13 cellular contexts compared by ENCODE assay signal in the genomic region with DNA sequence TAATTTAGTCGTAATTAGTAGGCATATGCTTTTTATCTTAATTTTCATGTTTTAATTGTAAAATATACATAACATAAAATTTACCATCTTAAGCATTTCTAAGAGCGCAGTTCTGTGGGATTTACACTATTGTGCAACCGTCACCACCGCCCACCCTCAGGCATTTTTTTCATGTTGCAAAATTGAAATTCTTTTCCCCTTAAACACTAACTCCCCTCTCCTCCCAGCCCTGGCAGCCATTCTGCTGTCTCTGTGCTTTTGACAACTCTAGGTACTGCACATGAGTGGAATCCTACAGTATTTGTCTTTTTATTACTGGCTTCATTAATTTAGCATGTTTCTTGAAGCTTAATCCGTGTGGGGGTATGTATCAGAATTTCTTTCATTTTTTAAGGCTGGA. TPM values are rescaled to one million over a fixed set of nuclear protein-coding genes. Genes with fewer than 3 reads are reported as not detected.
DNase-seq lines count a peak whose midpoint lies in the region; ATAC-seq and TF ChIP-seq lines count a peak whose summit lies in the region.
"Had no signal": no experiment of that assay in that cellular context is flagged by ENCODE, and none has a peak within 500 bp of the region (broad histone marks: within the 10 kb centered on the region; RNA-seq: fewer than 3 reads in every experiment).

No MANE protein-coding gene starts in this region.

- POLR2A ChIA-PET in PC-9 (lab: Charles Lee; ENCODE audit: unreplicated experiment) = no interaction called here

- no peaks in the 10 kb centered on the region for H3K9me3 Mint-ChIP-seq in endothelial cell (ENCODE audit: unreplicated experiment)

- H3K27ac Mint-ChIP-seq in endothelial cell (ENCODE audit: unreplicated experiment) = no peak overlapping the region

- no peak overlapping the region for H3K4me3 Mint-ChIP-seq in endothelial cell (ENCODE audit: unreplicated experiment)

- no peak overlapping the region; the same call in 1 of the 2 replicates for H3K4me2 ChIP-seq in PC-9

- intact Hi-C loops in PC-9 (cut with micrococcal nuclease; ENCODE audit: unreplicated experiment) = no loop called here

- no peaks in the 10 kb centered on the region for H3K27me3 Mint-ChIP-seq in endothelial cell (ENCODE audit: unreplicated experiment)

- no peaks in the 10 kb centered on the region for H3K4me1 Mint-ChIP-seq in endothelial cell (ENCODE audit: unreplicated experiment)

- BruUV-seq in PC-9 (replicated peaks; lab: Mats Ljungman, UMichigan) = no TSS peak

- TF ChIP-seq CTCF in endothelial cell (IDR thresholded peaks at IDR 0.05; ENCODE audit: unreplicated experiment) = no peak
- no peak for TF ChIP-seq CTCF in PC-9 (conservative IDR thresholded peaks at IDR 0.05)

- no peaks in the 10 kb centered on the region for H3F3A ChIP-seq in PC-9 (ENCODE audit: insufficient read depth, low read depth)

- H3K9me3 ChIP-seq in adipocyte (ENCODE audit: control insufficient read depth, low read length) = no peaks in the 10 kb centered on the region
- no peaks in the 10 kb centered on the region for H3K9me3 ChIP-seq in PC-9 (ENCODE audit: insufficient read depth, low read depth)
- H3K9me3 ChIP-seq: tibial artery had no signal

- H3K27ac ChIP-seq in PC-9 = no peak overlapping the region
- H3K27ac ChIP-seq: tibial artery had no signal

- no peaks in the 10 kb centered on the region for H4K20me1 ChIP-seq in PC-9 (ENCODE audit: insufficient read depth)

- H3K4me3 ChIP-seq in adipocyte (ENCODE audit: low read length) (no peak overlapping the region), PC-9 (no peak overlapping the region)
- H3K4me3 ChIP-seq: tibial artery had no signal

- H3K79me2 ChIP-seq in PC-9 (ENCODE audit: low read depth) = no peaks in the 10 kb centered on the region

- no peaks in the 10 kb centered on the region for H3K27me3 ChIP-seq in adipocyte (replicated peaks; ENCODE audit: control insufficient read depth, insufficient read depth, low read length)
- H3K27me3 ChIP-seq in PC-9 (ENCODE audit: insufficient read depth, low read depth) = no peaks in the 10 kb centered on the region

- DNase-seq in AG08396 (ENCODE audit: low spot score) = peak; percentile 47
- peak; percentile 26 for DNase-seq in GM04504 (ENCODE audit: low read depth)
- peak; percentile 95 for DNase-seq in adipocyte (ENCODE audit: low read depth)
- DNase-seq in iris pigment epithelial cell (ENCODE audit: low read depth) = peak; percentile 91
- DNase-seq in activated effector memory CD4-positive, alpha-beta T cell treated with Interleukin-2 at 50 U/mL for 16 hours = no peak
- no peak for DNase-seq in endothelial cell (ENCODE audit: low spot score)
- DNase-seq in PC-9 = no peak
- DNase-seq: DMS 273 treated with DMSO at 0.1 percent for 48 hours; hypothalamus; NCI-H1105; stimulated activated CD4-positive, alpha-beta T cell treated with anti-CD3 and anti-CD28 coated beads, Interleukin-2, amount 100 ng/mL, for 48 hours; tibial artery had no signal

- H3K36me3 ChIP-seq in adipocyte (ENCODE audit: control insufficient read depth, insufficient read depth, low read length, severe bottlenecking) = no peaks in the 10 kb centered on the region
- no peaks in the 10 kb centered on the region for H3K36me3 ChIP-seq in PC-9 (ENCODE audit: low read depth)
- H3K36me3 ChIP-seq: tibial artery had no signal

- no peak for ATAC-seq in HG03280 (IDR thresholded peaks at IDR 0.05; ENCODE audit: unreplicated experiment)

- CTCF ChIA-PET in PC-9 (lab: Charles Lee) = no interaction called here

- H3K36me3 Mint-ChIP-seq in endothelial cell (ENCODE audit: low read depth, unreplicated experiment) = no peaks in the 10 kb centered on the region

- H3K9me2 ChIP-seq in PC-9 (ENCODE audit: insufficient read depth) = no peaks in the 10 kb centered on the region

- H3K4me1 ChIP-seq in adipocyte (ENCODE audit: control insufficient read depth, insufficient read depth, low read length) = peaks cover 8% of the 10 kb centered on the region
- 0 out of 2 replicates have a peak, but pooled peaks cover 6% of the 10 kb centered on the region for H3K4me1 ChIP-seq in PC-9 (replicated peaks; ENCODE audit: insufficient read depth)
- H3K4me1 ChIP-seq: tibial artery had no signal

- no peak overlapping the region for H3K9ac ChIP-seq in adipocyte (ENCODE audit: low read length)

- no peak overlapping the region for H2AFZ ChIP-seq in PC-9

RNA-seq across cellular contexts. Expression of a gene that starts 7.8 kb away (rescaled TPM):
- total RNA-seq in endothelial cell (ENCODE audit: unreplicated experiment) (30.3 TPM), PC-9 (2021) (10.3 and 16.4 TPM in 2 replicates)

Comparison
In these comparisons a context has a peak if more than half of its experiments do, and no peak if none do; other contexts are left out.
1. DNase-seq: peak in AG08396 (single experiment), GM04504 (single experiment), adipocyte (single experiment) and iris pigment epithelial cell (single experiment); none in activated effector memory CD4-positive, alpha-beta T cell treated with Interleukin-2 at 50 U/mL for 16 hours (single experiment), endothelial cell (single experiment) and PC-9 (0 of 2).